Comparison of ENCODE assay signal across 23 cellular contexts in the genomic region with DNA sequence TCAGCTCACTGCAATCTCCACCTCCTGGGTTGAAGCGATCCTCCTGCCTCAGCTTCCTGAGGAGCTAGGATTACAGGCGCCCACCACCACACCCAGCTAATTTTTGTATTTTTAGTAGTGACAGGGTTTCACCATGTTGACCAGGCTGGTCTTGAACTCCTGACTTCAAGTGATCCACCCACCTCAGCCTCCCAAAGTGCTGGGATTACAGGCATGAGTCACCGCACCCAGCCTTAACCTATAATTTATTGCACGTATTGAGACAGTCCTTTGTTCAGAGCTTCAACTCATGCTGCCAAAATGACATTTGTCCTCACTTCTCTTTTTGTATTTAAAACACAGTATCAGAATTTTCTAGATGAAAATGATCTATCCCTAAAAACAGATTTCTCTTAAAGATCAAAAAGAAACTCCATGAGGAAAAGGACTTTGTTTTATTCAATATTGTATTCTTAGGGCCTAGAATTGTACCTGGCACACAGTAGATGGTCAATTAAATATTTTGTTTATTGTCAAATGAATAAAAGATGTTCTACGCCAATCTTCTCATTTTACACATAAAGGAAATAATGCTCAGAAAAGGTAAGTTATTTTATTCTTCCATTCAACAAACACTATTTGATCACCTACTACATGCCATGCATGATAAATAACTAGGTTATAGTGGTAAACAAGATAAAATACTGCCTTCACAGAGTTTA.
"Had no signal": no experiment of that assay in that cellular context is flagged by ENCODE, and none has a peak within 500 bp of the region (broad histone marks: within the 10 kb centered on the region; RNA-seq: fewer than 3 reads in every experiment).

No MANE protein-coding gene starts in this region.

- H3K9me3 Mint-ChIP-seq: activated naive CD4-positive, alpha-beta T cell treated with anti-CD3 and anti-CD28 coated beads, Interleukin-2, amount 10 ng/mL, durations not matched to agents 7 days and 5 days; activated naive CD8-positive, alpha-beta T cell treated with anti-CD3 and anti-CD28 coated beads, Interleukin-2, amount 10 ng/mL, durations not matched to agents 7 days and 5 days; activated T-cell treated with anti-CD3 and anti-CD28 coated beads, Interleukin-2, amount 50 U/mL, for 24 hours; naive thymus-derived CD8-positive, alpha-beta T cell; neural crest cell had no signal

- H3K4me3 Mint-ChIP-seq: activated naive CD4-positive, alpha-beta T cell treated with anti-CD3 and anti-CD28 coated beads, Interleukin-2, amount 10 ng/mL, durations not matched to agents 7 days and 5 days; activated naive CD8-positive, alpha-beta T cell treated with anti-CD3 and anti-CD28 coated beads, Interleukin-2, amount 10 ng/mL, durations not matched to agents 7 days and 5 days; activated T-cell treated with anti-CD3 and anti-CD28 coated beads, Interleukin-2, amount 50 U/mL, for 24 hours; naive thymus-derived CD8-positive, alpha-beta T cell; neural crest cell had no signal

- H3K27ac Mint-ChIP-seq: activated naive CD4-positive, alpha-beta T cell treated with anti-CD3 and anti-CD28 coated beads, Interleukin-2, amount 10 ng/mL, durations not matched to agents 7 days and 5 days; activated naive CD8-positive, alpha-beta T cell treated with anti-CD3 and anti-CD28 coated beads, Interleukin-2, amount 10 ng/mL, durations not matched to agents 7 days and 5 days; activated T-cell treated with anti-CD3 and anti-CD28 coated beads, Interleukin-2, amount 50 U/mL, for 24 hours; naive thymus-derived CD8-positive, alpha-beta T cell had no signal

- ATAC-seq: activated CD4-positive, CD25-positive, alpha-beta regulatory T cell treated with anti-CD3 and anti-CD28 coated beads, Interleukin-2, amount 50 U/mL, for 24 hours; foreskin keratinocyte; heart left ventricle; left lung; lower lobe of right lung; naive thymus-derived CD8-positive, alpha-beta T cell had no signal

- H3K27me3 Mint-ChIP-seq: activated naive CD4-positive, alpha-beta T cell treated with anti-CD3 and anti-CD28 coated beads, Interleukin-2, amount 10 ng/mL, durations not matched to agents 7 days and 5 days; activated naive CD8-positive, alpha-beta T cell treated with anti-CD3 and anti-CD28 coated beads, Interleukin-2, amount 10 ng/mL, durations not matched to agents 7 days and 5 days; activated T-cell treated with anti-CD3 and anti-CD28 coated beads, Interleukin-2, amount 50 U/mL, for 24 hours; naive thymus-derived CD8-positive, alpha-beta T cell had no signal

- DNase-seq: activated CD4-positive, alpha-beta T cell treated with anti-CD3 and anti-CD28 coated beads for 48 hours; activated CD4-positive, alpha-beta T cell treated with anti-CD3 and anti-CD28 coated beads, Interleukin-2, amount 50 U/mL, for 48 hours; activated CD8-positive, alpha-beta memory T cell treated with anti-CD3 and anti-CD28 coated beads, Interleukin-2, amount 50 U/mL, for 48 hours; activated gamma-delta T cell; activated naive CD4-positive, alpha-beta T cell treated with anti-CD3 and anti-CD28 coated beads, Interleukin-2, amount 10 ng/mL, durations not matched to agents 7 days and 5 days; activated naive CD8-positive, alpha-beta T cell treated with anti-CD3 and anti-CD28 coated beads, Interleukin-2, amount 10 ng/mL, durations not matched to agents 7 days and 5 days; activated T-cell treated with anti-CD3 and anti-CD28 coated beads, Interleukin-2, amount 50 U/mL, for 24 hours; brain microvascular endothelial cell; foreskin keratinocyte; heart left ventricle; kidney glomerular epithelial cell; left lung; lower lobe of right lung; mesenchymal stem cell; naive thymus-derived CD8-positive, alpha-beta T cell; nucleus accumbens; spleen; stimulated activated CD4-positive, alpha-beta T cell treated with anti-CD3 and anti-CD28 coated beads, Interleukin-2, amount 100 ng/mL, for 48 hours; stimulated activated naive CD4-positive, alpha-beta T cell treated with Interleukin-2 at 50 U/mL for 16 hours; T-helper 9 cell; WERI-Rb-1 had no signal
